Comparison of ENCODE assay signal across 18 cellular contexts in the genomic region with DNA sequence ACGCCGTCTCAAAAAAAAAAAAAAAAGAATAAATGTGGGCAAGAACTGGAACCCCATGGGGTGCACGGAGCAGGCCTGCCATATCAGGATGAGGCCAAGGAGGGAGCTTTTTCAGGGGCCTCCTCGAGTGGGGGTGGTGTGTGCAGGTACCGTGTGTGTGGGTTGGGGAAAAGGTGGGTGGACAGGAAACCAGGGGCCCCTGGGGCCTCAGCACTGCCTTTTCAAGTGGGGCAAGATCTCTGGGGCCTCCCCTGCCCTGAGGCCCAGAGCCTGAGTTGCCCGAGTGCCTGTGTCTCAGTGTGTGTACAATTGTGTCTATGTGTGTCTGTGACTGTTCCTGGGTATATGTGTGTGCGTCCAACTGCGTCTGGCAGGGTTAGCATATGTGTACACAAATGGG. TPM values are rescaled to one million over a fixed set of nuclear protein-coding genes. Genes with fewer than 3 reads are reported as not detected.
A peak's percentile ranks its signal among the peaks of the same experiment; 100 is the strongest.
DNase-seq lines count a peak whose midpoint lies in the region; ATAC-seq, FAIRE-seq and TF ChIP-seq lines count a peak whose summit lies in the region.
"Had no signal": no experiment of that assay in that cellular context is flagged by ENCODE, and none has a peak within 500 bp of the region (broad histone marks: within the 10 kb centered on the region; RNA-seq: fewer than 3 reads in every experiment).

No MANE protein-coding gene starts in this region.

- ATAC-seq in GM12878 = peak; percentile 57
- ATAC-seq in stimulated activated memory B cell treated with anti-CD40 and anti-IgM and Interleukin-4, amounts not matched to agents 10 μg/mL and 1 μg/mL and 100 μg/mL, for 72 hours = peak; percentile 68

- H2AFZ ChIP-seq in SU-DHL-6 (ENCODE audit: low read depth, low read length, severe bottlenecking) = peak overlapping the region; percentile 27
- H2AFZ ChIP-seq in GM12878 (ENCODE audit: control insufficient read depth, low read depth, low read length) = peak overlapping the region; percentile 90
- H2AFZ ChIP-seq in smooth muscle cell (ENCODE audit: low read depth) = no peak overlapping the region

- H3K4me3 Mint-ChIP-seq in activated CD4-positive, alpha-beta memory T cell treated with anti-CD3 and anti-CD28 coated beads for 36 hours = peak overlapping the region; percentile 40
- no peak overlapping the region for H3K4me3 Mint-ChIP-seq in activated CD4-positive, alpha-beta memory T cell treated with anti-CD3 and anti-CD28 coated beads, Interleukin-2, amount 10 ng/mL, durations not matched to agents 7 days and 5 days
- no peak overlapping the region for H3K4me3 Mint-ChIP-seq in stimulated activated memory B cell treated with anti-CD40 and anti-IgM and Interleukin-4, amounts not matched to agents 10 μg/mL and 1 μg/mL and 100 μg/mL, for 72 hours

- no peaks in the 10 kb centered on the region for H3K9me3 ChIP-seq in SU-DHL-6 (ENCODE audit: insufficient read depth, low read length)
- no peaks in the 10 kb centered on the region for H3K9me3 ChIP-seq in GM12878 (replicated peaks; ENCODE audit: control insufficient read depth, insufficient read depth, low read length)
- H3K9me3 ChIP-seq in smooth muscle cell (replicated peaks; ENCODE audit: low read depth) = no peaks in the 10 kb centered on the region
- H3K9me3 ChIP-seq: ascending aorta, right atrium auricular region, SJCRH30, suprapubic skin had no signal

- H3K4me3 ChIP-seq in SU-DHL-6 (ENCODE audit: insufficient read depth, low read length, poor library complexity, severe bottlenecking) = no peak overlapping the region
- no peak overlapping the region for H3K4me3 ChIP-seq in GM12878
- H3K4me3 ChIP-seq in smooth muscle cell = no peak overlapping the region
- H3K4me3 ChIP-seq: ascending aorta, right atrium auricular region, SJCRH30, suprapubic skin had no signal

- H3K9ac ChIP-seq in SU-DHL-6 (ENCODE audit: low read length) (peak overlapping the region; percentile 3; the same call in 1 of the 2 replicates), GM12878 (ENCODE audit: control insufficient read depth, insufficient read depth, low read length) (peak overlapping the region; percentile 72; the same call in 1 of the 2 replicates), smooth muscle cell (ENCODE audit: low read depth) (no peak overlapping the region)

- in situ Hi-C loops in GM12878 (cut with MboI) = no loop called here

- no peaks in the 10 kb centered on the region for H4K20me1 ChIP-seq in SU-DHL-6 (ENCODE audit: low read depth, low read length)
- no peaks in the 10 kb centered on the region for H4K20me1 ChIP-seq in GM12878 (ENCODE audit: control insufficient read depth, insufficient read depth)
- no peaks in the 10 kb centered on the region for H4K20me1 ChIP-seq in smooth muscle cell (ENCODE audit: low read depth)

- intact Hi-C loops in activated CD4-positive, alpha-beta memory T cell treated with anti-CD3 and anti-CD28 coated beads for 36 hours (cut with micrococcal nuclease) = loop anchor here (2.0 kb wide), 1 partner anchor 39 kb away; no protein-coding TSS in a partner anchor
- intact Hi-C loops in GM12878 (cut with micrococcal nuclease; ENCODE audit: unreplicated experiment) = loop anchor here (2.0 kb wide), 1 partner anchor 41 kb away; a partner anchor contains a TSS

- SMC1A ChIA-PET in GM12878 (lab: Charles Lee; ENCODE audit: uncharacterized antibody, unreplicated experiment) = interaction anchor here (1.5 to 4.7 kb wide), 4 partner anchors 43 to 112 kb away, joined by 3 to 62 read pairs (median 34); no protein-coding TSS in a partner anchor

- H3K27ac ChIP-seq in SU-DHL-6 (ENCODE audit: low read depth, low read length) = peak overlapping the region; percentile 46
- peak overlapping the region; percentile 61; the same call in 1 of the 2 replicates for H3K27ac ChIP-seq in GM12878 (ENCODE audit: control insufficient read depth, insufficient read depth)
- no peak overlapping the region for H3K27ac ChIP-seq in smooth muscle cell (ENCODE audit: low read depth)
- H3K27ac ChIP-seq: ascending aorta, epithelial cell of prostate, SJCRH30, suprapubic skin had no signal

- CTCF ChIA-PET in activated CD4-positive, alpha-beta memory T cell treated with anti-CD3 and anti-CD28 coated beads for 36 hours (lab: Charles Lee) = interaction anchor here (5.8 to 8.8 kb wide), 3 partner anchors 95 to 121 kb away, joined by 68 to 113 read pairs (median 99); no protein-coding TSS in a partner anchor
- CTCF ChIA-PET in activated CD4-positive, alpha-beta memory T cell treated with anti-CD3 and anti-CD28 coated beads, Interleukin-2, amount 10 ng/mL, durations not matched to agents 7 days and 5 days (lab: Charles Lee) = interaction anchor here (0.7 to 4.5 kb wide), 4 partner anchors 97 to 127 kb away, joined by 3 to 78 read pairs (median 4); no protein-coding TSS in a partner anchor
- CTCF ChIA-PET in GM12878 (lab: Yijun Ruan, JAX) = interaction anchor here (0.6 to 7.8 kb wide), 12 partner anchors 43 to 191 kb away, joined by 3 to 141 read pairs (median 12); a partner anchor contains a TSS

- RAD21 ChIA-PET in GM12878 (lab: Charles Lee; ENCODE audit: unreplicated experiment) = interaction anchor here (0.7 to 5.4 kb wide), 6 partner anchors 40 to 1039 kb away, joined by 3 to 60 read pairs (median 4); no protein-coding TSS in a partner anchor

- DNase-seq in activated CD4-positive, alpha-beta memory T cell treated with anti-CD3 and anti-CD28 coated beads for 36 hours = peak; percentile 65
- no peak for DNase-seq in activated CD4-positive, alpha-beta memory T cell treated with anti-CD3 and anti-CD28 coated beads, Interleukin-2, amount 10 ng/mL, durations not matched to agents 7 days and 5 days
- DNase-seq in GM12878 (ENCODE audit: low read depth, low spot score) (no peak), COR-L47 (lab: John Stamatoyannopoulos, UW) (no peak), smooth muscle cell (lab: John Stamatoyannopoulos, UW; ENCODE audit: unreplicated experiment) (no peak), HK-2 (ENCODE audit: unreplicated experiment) (no peak)
- DNase-seq: NCI-H1694 treated with DMSO at 0.1 percent for 48 hours, NCI-H510A, SJCRH30 had no signal

- H3K4me1 ChIP-seq in GM12878 (ENCODE audit: control insufficient read depth, insufficient read depth, low read length) (peaks cover 14% of the 10 kb centered on the region), smooth muscle cell (ENCODE audit: low read depth) (no peaks in the 10 kb centered on the region)

- POLR2A ChIA-PET in activated CD4-positive, alpha-beta memory T cell treated with anti-CD3 and anti-CD28 coated beads for 36 hours (lab: Charles Lee) = interaction anchor here (0.7 to 2.7 kb wide), 3 partner anchors 41 to 118 kb away, joined by 4 to 8 read pairs (median 7); a partner anchor contains a TSS
- POLR2A ChIA-PET in activated CD4-positive, alpha-beta memory T cell treated with anti-CD3 and anti-CD28 coated beads, Interleukin-2, amount 10 ng/mL, durations not matched to agents 7 days and 5 days (lab: Charles Lee) = interaction anchor here (1.0 to 2.4 kb wide), 3 partner anchors 41 to 121 kb away, joined by 3 to 27 read pairs (median 4); a partner anchor contains a TSS
- POLR2A ChIA-PET in GM12878 (lab: Charles Lee) = interaction anchor here (0.5 to 0.7 kb wide), 2 partner anchors 65 to 1319 kb away, joined by 3 to 4 read pairs; no protein-coding TSS in a partner anchor

- no peaks in the 10 kb centered on the region for H3K9me3 Mint-ChIP-seq in activated CD4-positive, alpha-beta memory T cell treated with anti-CD3 and anti-CD28 coated beads for 36 hours
- H3K9me3 Mint-ChIP-seq in activated CD4-positive, alpha-beta memory T cell treated with anti-CD3 and anti-CD28 coated beads, Interleukin-2, amount 10 ng/mL, durations not matched to agents 7 days and 5 days = no peaks in the 10 kb centered on the region
- H3K9me3 Mint-ChIP-seq in stimulated activated memory B cell treated with anti-CD40 and anti-IgM and Interleukin-4, amounts not matched to agents 10 μg/mL and 1 μg/mL and 100 μg/mL, for 72 hours = no peaks in the 10 kb centered on the region

- no TSS peak for BruUV-seq in GM12878 (replicated peaks; lab: Mats Ljungman, UMichigan)

- TF ChIP-seq EP300 in GM12878 (IDR thresholded peaks at IDR 0.05; ENCODE audit: borderline replicate concordance in 1 of 2, control insufficient read depth in 1 of 2, low read depth in 2 of 2, low read length in 2 of 2) = no peak

- peak overlapping the region; percentile 77 for H3K27ac Mint-ChIP-seq in activated CD4-positive, alpha-beta memory T cell treated with anti-CD3 and anti-CD28 coated beads for 36 hours
- no peak overlapping the region for H3K27ac Mint-ChIP-seq in activated CD4-positive, alpha-beta memory T cell treated with anti-CD3 and anti-CD28 coated beads, Interleukin-2, amount 10 ng/mL, durations not matched to agents 7 days and 5 days
- H3K27ac Mint-ChIP-seq in stimulated activated memory B cell treated with anti-CD40 and anti-IgM and Interleukin-4, amounts not matched to agents 10 μg/mL and 1 μg/mL and 100 μg/mL, for 72 hours = peak overlapping the region; percentile 78

- H3K79me2 ChIP-seq in SU-DHL-6 (ENCODE audit: insufficient read depth, low read length) (no peaks in the 10 kb centered on the region), GM12878 (ENCODE audit: control insufficient read depth, insufficient read depth, low read length) (no peaks in the 10 kb centered on the region), smooth muscle cell (ENCODE audit: low read depth) (no peaks in the 10 kb centered on the region)

- H3K4me1 Mint-ChIP-seq in activated CD4-positive, alpha-beta memory T cell treated with anti-CD3 and anti-CD28 coated beads for 36 hours (ENCODE audit: low read depth) = peaks cover 17% of the 10 kb centered on the region
- H3K4me1 Mint-ChIP-seq in activated CD4-positive, alpha-beta memory T cell treated with anti-CD3 and anti-CD28 coated beads, Interleukin-2, amount 10 ng/mL, durations not matched to agents 7 days and 5 days = peaks cover 13% of the 10 kb centered on the region
- peaks cover 54% of the 10 kb centered on the region for H3K4me1 Mint-ChIP-seq in stimulated activated memory B cell treated with anti-CD40 and anti-IgM and Interleukin-4, amounts not matched to agents 10 μg/mL and 1 μg/mL and 100 μg/mL, for 72 hours

- H3K27me3 Mint-ChIP-seq in activated CD4-positive, alpha-beta memory T cell treated with anti-CD3 and anti-CD28 coated beads for 36 hours = no peaks in the 10 kb centered on the region
- H3K27me3 Mint-ChIP-seq in activated CD4-positive, alpha-beta memory T cell treated with anti-CD3 and anti-CD28 coated beads, Interleukin-2, amount 10 ng/mL, durations not matched to agents 7 days and 5 days = no peaks in the 10 kb centered on the region
- no peaks in the 10 kb centered on the region for H3K27me3 Mint-ChIP-seq in stimulated activated memory B cell treated with anti-CD40 and anti-IgM and Interleukin-4, amounts not matched to agents 10 μg/mL and 1 μg/mL and 100 μg/mL, for 72 hours

- no peak for TF ChIP-seq RAD21 in GM12878 (IDR thresholded peaks at IDR 0.05; ENCODE audit: insufficient read depth, low read depth, low read length)

- H3K36me3 ChIP-seq in SU-DHL-6 (ENCODE audit: low read length) = no peaks in the 10 kb centered on the region
- H3K36me3 ChIP-seq in GM12878 (ENCODE audit: control insufficient read depth in 2 of 2, insufficient read depth in 2 of 2, low read length in 1 of 2) = no peaks in the 10 kb centered on the region
- H3K36me3 ChIP-seq in smooth muscle cell (ENCODE audit: low read depth) = no peaks in the 10 kb centered on the region
- H3K36me3 ChIP-seq: ascending aorta, right atrium auricular region, SJCRH30, suprapubic skin had no signal

- H3F3A ChIP-seq in SU-DHL-6 (ENCODE audit: insufficient read depth) (peaks cover 10% of the 10 kb centered on the region; the same call in 1 of the 2 replicates), smooth muscle cell (ENCODE audit: low read depth) (no peaks in the 10 kb centered on the region)

- WGBS in GM12878 (ENCODE audit: insufficient coverage, insufficient replicate concordance, low lambda C conversion rate, missing lambda C conversion rate) = 9% methylated on average over 6 of the region's 8 CpGs
- 92% methylated on average over 8 of the region's 8 CpGs for WGBS in smooth muscle cell (ENCODE audit: low lambda C conversion rate)

- no peaks in the 10 kb centered on the region for H3K36me3 Mint-ChIP-seq in activated CD4-positive, alpha-beta memory T cell treated with anti-CD3 and anti-CD28 coated beads for 36 hours
- H3K36me3 Mint-ChIP-seq in activated CD4-positive, alpha-beta memory T cell treated with anti-CD3 and anti-CD28 coated beads, Interleukin-2, amount 10 ng/mL, durations not matched to agents 7 days and 5 days (ENCODE audit: low read depth) = no peaks in the 10 kb centered on the region
- no peaks in the 10 kb centered on the region for H3K36me3 Mint-ChIP-seq in stimulated activated memory B cell treated with anti-CD40 and anti-IgM and Interleukin-4, amounts not matched to agents 10 μg/mL and 1 μg/mL and 100 μg/mL, for 72 hours

- H3K9me2 ChIP-seq in SU-DHL-6 (replicated peaks; ENCODE audit: insufficient read depth, low read length) = no peaks in the 10 kb centered on the region

- H3K4me2 ChIP-seq in SU-DHL-6 (ENCODE audit: low read depth, low read length, poor library complexity, severe bottlenecking) (no peak overlapping the region), GM12878 (ENCODE audit: control insufficient read depth, insufficient read depth) (peak overlapping the region; percentile 54; the same call in 1 of the 2 replicates), smooth muscle cell (no peak overlapping the region)

- no peaks in the 10 kb centered on the region for H3K27me3 ChIP-seq in SU-DHL-6 (ENCODE audit: low read length)
- no peaks in the 10 kb centered on the region for H3K27me3 ChIP-seq in GM12878 (replicated peaks in 1 of 2; ENCODE audit: control insufficient read depth in 2 of 2, insufficient read depth in 2 of 2, low read length in 1 of 2)
- no peaks in the 10 kb centered on the region for H3K27me3 ChIP-seq in smooth muscle cell (ENCODE audit: low read depth)
- H3K27me3 ChIP-seq: ascending aorta, right atrium auricular region, SJCRH30, suprapubic skin had no signal

- no peak for FAIRE-seq in GM12878 (lab: Jason Lieb, UNC)
- FAIRE-seq: A204.1, colon, islet of Langerhans had no signal

- TF ChIP-seq POLR2A in GM12878 (IDR thresholded peaks at IDR 0.05; ENCODE audit: low read depth, low read length) = peak; percentile 68

- no peak for TF ChIP-seq CTCF in SU-DHL-6 (IDR thresholded peaks at IDR 0.05; ENCODE audit: insufficient read depth, low read length, poor library complexity, severe bottlenecking)
- TF ChIP-seq CTCF in GM12878 (IDR thresholded peaks at IDR 0.05 in 2 of 3, conservative IDR thresholded peaks at IDR 0.05 in 1 of 3; ENCODE audit: control insufficient read depth in 2 of 3, extremely low read depth in 1 of 3, insufficient read depth in 1 of 3, low read depth in 3 of 3, low read length in 3 of 3) = no peak
- TF ChIP-seq CTCF in smooth muscle cell (IDR thresholded peaks at IDR 0.05; ENCODE audit: borderline replicate concordance, insufficient read depth, poor library complexity, severe bottlenecking) = no peak

RNA-seq across cellular contexts. Expression of a gene that starts 23.8 kb away (rescaled TPM):
- total RNA-seq in activated CD4-positive, alpha-beta memory T cell treated with anti-CD3 and anti-CD28 coated beads for 36 hours = 1 to 10 TPM; 1.4 to 1.6 TPM
- 1 to 10 TPM; 2.3 to 3.3 TPM for total RNA-seq in activated CD4-positive, alpha-beta memory T cell treated with anti-CD3 and anti-CD28 coated beads, Interleukin-2, amount 10 ng/mL, durations not matched to agents 7 days and 5 days
- 1.7 TPM in 2 replicates for total RNA-seq in GM12878 (2013; cell fraction: nucleolus; rRNA removed)
- total RNA-seq in GM12878 (2014; rRNA removed) = 3.1 and 3.6 TPM in 2 replicates
- 1.7 and 2.0 TPM in 2 replicates for total RNA-seq in GM12878 (2014; rRNA removed; fragmentation: Illumina TruSeq; extraction: Trizol)
- 4.9 and 5.8 TPM in 2 replicates for total RNA-seq in GM12878 (2021)
- polyA plus RNA-seq in GM12878 (2011; ENCODE audit: low read depth) = 1.4 TPM
- 1.6 and 4.4 TPM in 2 replicates for polyA plus RNA-seq in GM12878 (2011; rRNA removed)
- 2.8 and 4.0 TPM in 2 replicates for polyA plus RNA-seq in GM12878 (2011; cell fraction: cytosol; rRNA removed)
- polyA plus RNA-seq in GM12878 (2011; cell fraction: nucleus; rRNA removed) = 3.2 and 4.9 TPM in 2 replicates
- 1.9 and 2.2 TPM in 2 replicates for polyA plus RNA-seq in GM12878 (2012)
- polyA plus RNA-seq in GM12878 (2014; fragmentation: Illumina TruSeq; extraction: Trizol) = 2.2 and 4.1 TPM in 2 replicates
- under 1 TPM; 0.23 to 0.27 TPM for polyA plus RNA-seq in GM12878 (2014; fragmentation: Nextera tagmentation; extraction: Ambion mirVana)
- polyA plus RNA-seq in GM12878 (2014; rRNA removed) = 3.3 and 3.6 TPM in 2 replicates
- polyA plus RNA-seq in GM12878 (2016; fragmentation: Nextera tagmentation; extraction: Ambion mirVana) = 1 to 10 TPM; 2.4 to 3.0 TPM
- polyA minus RNA-seq in GM12878 (2011; rRNA and poly(A)+ RNA removed) = 4.1 and 4.2 TPM in 2 replicates
- 1.2 and 2.4 TPM in 2 replicates for polyA minus RNA-seq in GM12878 (2011; cell fraction: cytosol; rRNA and poly(A)+ RNA removed)
- polyA minus RNA-seq in GM12878 (2011; cell fraction: nucleus; rRNA and poly(A)+ RNA removed) = 0.73 and 6.4 TPM in 2 replicates
- 6.4 and 7.7 TPM in 2 replicates for total RNA-seq in smooth muscle cell
- polyA plus RNA-seq in smooth muscle cell = 7.6 and 9.0 TPM in 2 replicates

RNA-seq across cellular contexts. Expression of a gene that starts 41.0 kb away (rescaled TPM):
- 10 to 100 TPM; 34.2 TPM for total RNA-seq in activated CD4-positive, alpha-beta memory T cell treated with anti-CD3 and anti-CD28 coated beads for 36 hours
- total RNA-seq in activated CD4-positive, alpha-beta memory T cell treated with anti-CD3 and anti-CD28 coated beads, Interleukin-2, amount 10 ng/mL, durations not matched to agents 7 days and 5 days = 10 to 100 TPM; 38.7 to 41.2 TPM
- total RNA-seq in GM12878 (2013; cell fraction: nucleolus; rRNA removed) = 15.1 and 15.4 TPM in 2 replicates
- total RNA-seq in GM12878 (2014; rRNA removed) (15.9 and 18.2 TPM in 2 replicates), GM12878 (2014; rRNA removed; fragmentation: Illumina TruSeq; extraction: Trizol) (10.7 and 12.2 TPM in 2 replicates), GM12878 (2021) (30.6 and 32.0 TPM in 2 replicates), smooth muscle cell (17.9 and 19.7 TPM in 2 replicates)
- polyA plus RNA-seq in GM12878 (2011; ENCODE audit: low read depth) = 6.7 TPM
- polyA plus RNA-seq in GM12878 (2011; rRNA removed) (4.4 and 10.3 TPM in 2 replicates), GM12878 (2014; fragmentation: Illumina TruSeq; extraction: Trizol) (11.0 and 17.6 TPM in 2 replicates), GM12878 (2014; fragmentation: Nextera tagmentation; extraction: Ambion mirVana) (10 to 100 TPM in 1 of 2 experiments, 1 to 10 TPM in 1; 4.5 to 11.1 TPM), GM12878 (2014; rRNA removed) (12.7 and 16.9 TPM in 2 replicates), GM12878 (2016; fragmentation: Nextera tagmentation; extraction: Ambion mirVana) (10 to 100 TPM; 19.4 to 19.6 TPM), smooth muscle cell (25.6 and 27.0 TPM in 2 replicates)
- 11.9 and 14.1 TPM in 2 replicates for polyA plus RNA-seq in GM12878 (2011; cell fraction: cytosol; rRNA removed)
- 10.6 and 15.2 TPM in 2 replicates for polyA plus RNA-seq in GM12878 (2011; cell fraction: nucleus; rRNA removed)
- 13.7 and 17.0 TPM in 2 replicates for polyA plus RNA-seq in GM12878 (2012)
- polyA minus RNA-seq in GM12878 (2011; rRNA and poly(A)+ RNA removed) = 9.7 and 11.9 TPM in 2 replicates
- polyA minus RNA-seq in GM12878 (2011; cell fraction: cytosol; rRNA and poly(A)+ RNA removed) = 8.4 and 10.3 TPM in 2 replicates
- 3.5 and 5.8 TPM in 2 replicates for polyA minus RNA-seq in GM12878 (2011; cell fraction: nucleus; rRNA and poly(A)+ RNA removed)
